In the genomic region with DNA sequence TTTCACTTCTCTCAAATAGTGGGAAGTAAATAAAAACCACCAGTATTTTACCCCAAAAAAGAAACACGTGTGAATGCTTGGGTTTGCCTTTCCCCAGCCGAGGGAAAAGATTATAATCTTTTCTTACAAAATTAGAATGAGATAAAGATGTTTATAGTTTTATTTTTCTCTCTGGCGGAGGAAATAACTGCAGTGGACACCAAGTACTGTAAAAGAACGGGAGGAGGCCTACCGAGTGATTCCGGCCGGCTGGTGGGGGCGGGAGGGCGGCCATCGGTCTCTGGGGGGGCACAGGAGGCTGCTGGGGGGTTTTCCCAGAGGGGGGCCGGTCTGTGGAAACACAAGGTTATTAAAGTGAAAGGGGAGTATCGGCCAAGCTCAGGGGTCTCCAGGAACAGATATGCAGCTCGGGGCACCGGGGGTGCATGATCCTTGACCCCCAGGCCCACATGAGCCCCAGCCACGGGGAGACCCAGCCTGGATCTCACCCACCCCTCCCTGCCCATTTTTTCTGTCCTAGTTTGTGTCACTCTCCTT, we compare ENCODE assay signal across 8 cellular contexts. TPM values are rescaled to one million over a fixed set of nuclear protein-coding genes. Genes with fewer than 3 reads are reported as not detected.
A peak's percentile ranks its signal among the peaks of the same experiment; 100 is the strongest.
DNase-seq lines count a peak whose midpoint lies in the region; ATAC-seq, FAIRE-seq and TF ChIP-seq lines count a peak whose summit lies in the region.

No MANE protein-coding gene starts in this region.

- H3K27ac ChIP-seq in A549 (no peak overlapping the region), GM23248 (no peak overlapping the region)

- TF ChIP-seq RAD21 in A549 (conservative IDR thresholded peaks at IDR 0.05 in 1 of 2, IDR thresholded peaks at IDR 0.05 in 1 of 2), result no peak

- CTCF ChIA-PET in A549 (lab: Yijun Ruan, JAX) (interaction anchor here (0.8 to 4.6 kb wide), 24 partner anchors 8 to 523 kb away, joined by 3 to 43 read pairs (median 4); a partner anchor contains a TSS), HEK293T (lab: Yijun Ruan, JAX) (interaction anchor here (0.6 to 1.8 kb wide), 8 partner anchors 15 to 1517 kb away, joined by 3 to 6 read pairs (median 4); no protein-coding TSS in a partner anchor)

- no peaks in the 10 kb centered on the region for H4K20me1 ChIP-seq in GM23248 (ENCODE audit: insufficient read depth)

- H3K79me2 ChIP-seq in GM23248 (ENCODE audit: insufficient read depth), result no peaks in the 10 kb centered on the region

- H3F3A ChIP-seq in GM23248 (ENCODE audit: insufficient read depth), result no peaks in the 10 kb centered on the region

- TF ChIP-seq CTCF in A549 (IDR thresholded peaks at IDR 0.05), result no peak; the same call in 1 of the 3 replicates
- TF ChIP-seq CTCF in GM13976 (IDR thresholded peaks at IDR 0.05; ENCODE audit: borderline replicate concordance, control extremely low read depth, extremely low read depth, insufficient read depth, missing control alignments), result no peak

- H3K4me3 ChIP-seq in A549, result no peak overlapping the region
- no peak overlapping the region for H3K4me3 ChIP-seq in GM23248

- no peaks in the 10 kb centered on the region for H3K9me3 ChIP-seq in A549
- H3K9me3 ChIP-seq in GM23248 (ENCODE audit: low read depth), result no peaks in the 10 kb centered on the region

- peak overlapping the region; percentile 53 for H3K4me3 Mint-ChIP-seq in activated naive CD8-positive, alpha-beta T cell treated with anti-CD3 and anti-CD28 coated beads, Interleukin-2, amount 50 U/mL, for 24 hours
- peak overlapping the region; percentile 82 for H3K4me3 Mint-ChIP-seq in natural killer cell treated with Interleukin-12 subunit alpha and Interleukin-12 subunit beta and Interleukin-15 and Interleukin-18, amount 100 ng/mL, for 72 hours

- POLR2A ChIA-PET in A549 (lab: Yijun Ruan, JAX), result no interaction called here
- POLR2A ChIA-PET in HEK293T (lab: Yijun Ruan, JAX), result no interaction called here

- H3K27me3 Mint-ChIP-seq in activated naive CD8-positive, alpha-beta T cell treated with anti-CD3 and anti-CD28 coated beads, Interleukin-2, amount 50 U/mL, for 24 hours, result no peaks in the 10 kb centered on the region
- no peaks in the 10 kb centered on the region for H3K27me3 Mint-ChIP-seq in natural killer cell treated with Interleukin-12 subunit alpha and Interleukin-12 subunit beta and Interleukin-15 and Interleukin-18, amount 100 ng/mL, for 72 hours

- DNase-seq in A549 (ENCODE audit: low read depth in 1 of 2, low spot score in 1 of 2) (no peak), GM23248 (no peak), GM13976 (ENCODE audit: low spot score) (no peak), HEK293T (ENCODE audit: extremely low spot score) (no peak), NCI-H187 treated with DMSO at 0.1 percent for 48 hours (lab: John Stamatoyannopoulos, UW) (no peak)
- no peak for DNase-seq in activated naive CD8-positive, alpha-beta T cell treated with anti-CD3 and anti-CD28 coated beads, Interleukin-2, amount 50 U/mL, for 24 hours
- no peak for DNase-seq in natural killer cell treated with Interleukin-12 subunit alpha and Interleukin-12 subunit beta and Interleukin-15 and Interleukin-18, amount 100 ng/mL, for 72 hours (ENCODE audit: low spot score)

- ATAC-seq in A549 (no peak), GM21529 (IDR thresholded peaks at IDR 0.05; ENCODE audit: unreplicated experiment) (no peak)
- no peak for ATAC-seq in activated naive CD8-positive, alpha-beta T cell treated with anti-CD3 and anti-CD28 coated beads, Interleukin-2, amount 50 U/mL, for 24 hours
- ATAC-seq in natural killer cell treated with Interleukin-12 subunit alpha and Interleukin-12 subunit beta and Interleukin-15 and Interleukin-18, amount 100 ng/mL, for 72 hours, result no peak

- in situ Hi-C loops in GM23248 (cut with MboI), result no loop called here
- in situ Hi-C loops in GM13976 (cut with MboI; ENCODE audit: low sequenced_read_pairs, unreplicated experiment), result loop anchor here (5.0 kb wide), 1 partner anchor 69 kb away; no protein-coding TSS in a partner anchor

- no peaks in the 10 kb centered on the region for H3K9me3 Mint-ChIP-seq in activated naive CD8-positive, alpha-beta T cell treated with anti-CD3 and anti-CD28 coated beads, Interleukin-2, amount 50 U/mL, for 24 hours
- no peaks in the 10 kb centered on the region for H3K9me3 Mint-ChIP-seq in natural killer cell treated with Interleukin-12 subunit alpha and Interleukin-12 subunit beta and Interleukin-15 and Interleukin-18, amount 100 ng/mL, for 72 hours

- H3K4me1 Mint-ChIP-seq in activated naive CD8-positive, alpha-beta T cell treated with anti-CD3 and anti-CD28 coated beads, Interleukin-2, amount 50 U/mL, for 24 hours, result peaks cover 96% of the 10 kb centered on the region
- H3K4me1 Mint-ChIP-seq in natural killer cell treated with Interleukin-12 subunit alpha and Interleukin-12 subunit beta and Interleukin-15 and Interleukin-18, amount 100 ng/mL, for 72 hours (ENCODE audit: low read depth in 2 of 2), result peaks cover 60 to 71% of the 10 kb centered on the region in 2 donors

- peak overlapping the region; percentile 90 for H3K27ac Mint-ChIP-seq in activated naive CD8-positive, alpha-beta T cell treated with anti-CD3 and anti-CD28 coated beads, Interleukin-2, amount 50 U/mL, for 24 hours
- H3K27ac Mint-ChIP-seq in natural killer cell treated with Interleukin-12 subunit alpha and Interleukin-12 subunit beta and Interleukin-15 and Interleukin-18, amount 100 ng/mL, for 72 hours, result peak overlapping the region; percentile 88 to 90

- H3K4me2 ChIP-seq in A549, result peak overlapping the region; percentile 69
- peak overlapping the region; percentile 45 for H3K4me2 ChIP-seq in GM23248 (ENCODE audit: unreplicated experiment)

- peaks cover 85% of the 10 kb centered on the region for H3K36me3 Mint-ChIP-seq in activated naive CD8-positive, alpha-beta T cell treated with anti-CD3 and anti-CD28 coated beads, Interleukin-2, amount 50 U/mL, for 24 hours (ENCODE audit: low read depth)
- H3K36me3 Mint-ChIP-seq in natural killer cell treated with Interleukin-12 subunit alpha and Interleukin-12 subunit beta and Interleukin-15 and Interleukin-18, amount 100 ng/mL, for 72 hours, result peaks cover 63% of the 10 kb centered on the region

- peaks cover 2% of the 10 kb centered on the region; the same call in 2 of the 3 replicates for H3K4me1 ChIP-seq in A549
- H3K4me1 ChIP-seq in GM23248 (ENCODE audit: insufficient read depth), result no peaks in the 10 kb centered on the region

- H2AFZ ChIP-seq in GM23248, result peak overlapping the region; percentile 10; the same call in 1 of the 2 replicates

- H3K36me3 ChIP-seq in GM23248 (ENCODE audit: low read depth), result no peaks in the 10 kb centered on the region

- H3K9me2 ChIP-seq in GM23248 (ENCODE audit: insufficient read depth), result no peaks in the 10 kb centered on the region

- H3K27me3 ChIP-seq in GM23248 (replicated peaks; ENCODE audit: insufficient read depth), result peaks cover 42% of the 10 kb centered on the region

- FAIRE-seq in A549 (lab: Jason Lieb, UNC), result no peak

- H3K9ac ChIP-seq in GM23248, result no peak overlapping the region

- TF ChIP-seq EP300 in A549 (IDR thresholded peaks at IDR 0.05), result no peak

- WGBS in A549 (ENCODE audit: missing lambda C conversion rate), result 28% methylated on average over 10 of the region's 15 CpGs
- WGBS in GM23248 (ENCODE audit: low coverage in 1 of 2, low lambda C conversion rate in 2 of 2, missing lambda C conversion rate in 2 of 2), 2 experiments, result 21 to 32% methylated on average over 15 of the region's 15 CpGs

- TF ChIP-seq POLR2A in A549 (IDR thresholded peaks at IDR 0.05; ENCODE audit: low read length), result no peak

TF ChIP-seq in A549, 52 proteins besides CTCF, POLR2A, EP300 and RAD21:
- no peak for TF ChIP-seq FOSL2 (IDR thresholded peaks at IDR 0.05)
- TF ChIP-seq FOSL2 (CRISPR knock-in tag; IDR thresholded peaks at IDR 0.05), result no peak
- no peak for TF ChIP-seq RARB (CRISPR knock-in tag; IDR thresholded peaks at IDR 0.05)
- no peak for TF ChIP-seq HOXB13 (CRISPR knock-in tag; IDR thresholded peaks at IDR 0.05; ENCODE audit: low read depth)

TF ChIP-seq in HEK293T, 16 proteins besides CTCF, POLR2A, EP300 and RAD21:
- TF ChIP-seq ARNT (IDR thresholded peaks at IDR 0.05), result no peak
- TF ChIP-seq BHLHE40 (IDR thresholded peaks at IDR 0.05; ENCODE audit: borderline replicate concordance), result no peak
- no peak for TF ChIP-seq TARDBP (IDR thresholded peaks at IDR 0.05)
- no peak for TF ChIP-seq LEF1 (IDR thresholded peaks at IDR 0.05; ENCODE audit: borderline replicate concordance)
- TF ChIP-seq FOXA1 (IDR thresholded peaks at IDR 0.05), result no peak
- TF ChIP-seq FOXM1 (IDR thresholded peaks at IDR 0.05; ENCODE audit: borderline replicate concordance), result no peak
- TF ChIP-seq NFRKB (IDR thresholded peaks at IDR 0.05), result no peak
- no peak for TF ChIP-seq CTBP1 (IDR thresholded peaks at IDR 0.05; ENCODE audit: borderline replicate concordance)
- TF ChIP-seq FOXK2 (IDR thresholded peaks at IDR 0.05), result no peak
- TF ChIP-seq HDGF (IDR thresholded peaks at IDR 0.05; ENCODE audit: borderline replicate concordance), result no peak
- no peak for TF ChIP-seq ZNF384 (IDR thresholded peaks at IDR 0.05)
- no peak for TF ChIP-seq ELF4 (IDR thresholded peaks at IDR 0.05)

RNA-seq across cellular contexts. Expression of a gene that starts 29.4 kb away (rescaled TPM):
- polyA plus RNA-seq in A549 (2011; rRNA removed) (not detected in 2 replicates), A549 (2017; fragmentation: RNase III; extraction: RNeasy Plus Mini Kit Qiagen cat#74134 plus additional on column Dnase treatment) (not detected in 3 replicates), GM23248 (2016; fragmentation: Nextera tagmentation; extraction: Ambion mirVana) (not detected in 2 replicates)
- polyA plus RNA-seq in A549 (2012; cell fraction: cytosol; rRNA removed), result not detected in 2 replicates
- polyA plus RNA-seq in A549 (2012; cell fraction: nucleus; rRNA removed), result not detected in 2 replicates
- polyA minus RNA-seq in A549 (2011; rRNA and poly(A)+ RNA removed), result not detected in 2 replicates
- total RNA-seq in GM23248 (2014; rRNA removed; shearing (Covaris generic)), result not detected in 2 replicates
- 100 to 1,000 TPM; 282 to 360 TPM for total RNA-seq in natural killer cell treated with Interleukin-12 subunit alpha and Interleukin-12 subunit beta and Interleukin-15 and Interleukin-18, amount 100 ng/mL, for 72 hours

RNA-seq across cellular contexts. Expression of a gene that starts 35.4 kb away (rescaled TPM):
- not detected in 2 replicates for polyA plus RNA-seq in A549 (2011; rRNA removed)
- not detected in 2 replicates for polyA plus RNA-seq in A549 (2012; cell fraction: cytosol; rRNA removed)
- polyA plus RNA-seq in A549 (2012; cell fraction: nucleus; rRNA removed), result 0.06 TPM in 1 of 2 replicates, not detected in the other
- not detected in 3 replicates for polyA plus RNA-seq in A549 (2017; fragmentation: RNase III; extraction: RNeasy Plus Mini Kit Qiagen cat#74134 plus additional on column Dnase treatment)
- polyA minus RNA-seq in A549 (2011; rRNA and poly(A)+ RNA removed), result not detected in 2 replicates
- total RNA-seq in GM23248 (2014; rRNA removed; shearing (Covaris generic)), result not detected in 2 replicates
- not detected in 2 replicates for polyA plus RNA-seq in GM23248 (2016; fragmentation: Nextera tagmentation; extraction: Ambion mirVana)
- not detected for total RNA-seq in natural killer cell treated with Interleukin-12 subunit alpha and Interleukin-12 subunit beta and Interleukin-15 and Interleukin-18, amount 100 ng/mL, for 72 hours

Comparison
In these comparisons a context has a peak if more than half of its experiments do, and no peak if none do; other contexts are left out.
1. RNA of a gene that starts 29.4 kb away (total RNA-seq): 282 to 360 TPM in natural killer cell treated with Interleukin-12 subunit alpha and Interleukin-12 subunit beta and Interleukin-15 and Interleukin-18, amount 100 ng/mL, for 72 hours; not detected in GM23248; every median in the first group is over 100 times any median in the second.